ENCODE assay signal across 1 cellular context in the genomic region with DNA sequence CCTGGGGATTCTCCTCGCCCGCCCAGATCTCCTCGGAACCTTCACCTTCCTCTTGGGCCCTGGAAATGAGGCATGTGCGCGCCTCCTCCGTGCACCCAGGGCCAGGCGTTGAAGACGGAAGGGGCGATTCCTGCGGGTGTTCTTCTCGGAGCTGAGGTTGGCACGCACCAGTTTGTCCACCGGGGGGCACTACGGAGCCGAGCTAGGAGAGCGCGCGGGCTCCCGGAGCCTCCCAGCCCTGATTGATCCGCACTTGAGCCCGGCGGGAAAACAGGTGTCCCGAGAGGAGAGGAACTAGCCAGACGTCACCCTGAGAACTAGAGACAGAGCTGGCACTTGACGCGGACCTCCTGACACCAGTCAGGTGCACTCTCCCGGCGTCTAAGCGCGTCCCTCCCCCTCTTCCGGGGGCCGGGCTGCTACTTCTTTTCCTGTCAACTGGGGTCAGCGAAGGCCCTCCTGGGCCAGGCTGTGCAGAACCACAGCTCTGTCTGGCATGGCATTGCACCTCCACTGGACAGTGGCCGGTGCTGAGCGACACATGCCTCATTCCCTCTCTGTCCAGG.
TF ChIP-seq lines count a peak whose summit lies in the region.

No MANE protein-coding gene starts in this region.

TF ChIP-seq in K562, 482 proteins besides CTCF, POLR2A, EP300 and RAD21 (continued from another document and continues in another):
- TF ChIP-seq, protein P1, sequence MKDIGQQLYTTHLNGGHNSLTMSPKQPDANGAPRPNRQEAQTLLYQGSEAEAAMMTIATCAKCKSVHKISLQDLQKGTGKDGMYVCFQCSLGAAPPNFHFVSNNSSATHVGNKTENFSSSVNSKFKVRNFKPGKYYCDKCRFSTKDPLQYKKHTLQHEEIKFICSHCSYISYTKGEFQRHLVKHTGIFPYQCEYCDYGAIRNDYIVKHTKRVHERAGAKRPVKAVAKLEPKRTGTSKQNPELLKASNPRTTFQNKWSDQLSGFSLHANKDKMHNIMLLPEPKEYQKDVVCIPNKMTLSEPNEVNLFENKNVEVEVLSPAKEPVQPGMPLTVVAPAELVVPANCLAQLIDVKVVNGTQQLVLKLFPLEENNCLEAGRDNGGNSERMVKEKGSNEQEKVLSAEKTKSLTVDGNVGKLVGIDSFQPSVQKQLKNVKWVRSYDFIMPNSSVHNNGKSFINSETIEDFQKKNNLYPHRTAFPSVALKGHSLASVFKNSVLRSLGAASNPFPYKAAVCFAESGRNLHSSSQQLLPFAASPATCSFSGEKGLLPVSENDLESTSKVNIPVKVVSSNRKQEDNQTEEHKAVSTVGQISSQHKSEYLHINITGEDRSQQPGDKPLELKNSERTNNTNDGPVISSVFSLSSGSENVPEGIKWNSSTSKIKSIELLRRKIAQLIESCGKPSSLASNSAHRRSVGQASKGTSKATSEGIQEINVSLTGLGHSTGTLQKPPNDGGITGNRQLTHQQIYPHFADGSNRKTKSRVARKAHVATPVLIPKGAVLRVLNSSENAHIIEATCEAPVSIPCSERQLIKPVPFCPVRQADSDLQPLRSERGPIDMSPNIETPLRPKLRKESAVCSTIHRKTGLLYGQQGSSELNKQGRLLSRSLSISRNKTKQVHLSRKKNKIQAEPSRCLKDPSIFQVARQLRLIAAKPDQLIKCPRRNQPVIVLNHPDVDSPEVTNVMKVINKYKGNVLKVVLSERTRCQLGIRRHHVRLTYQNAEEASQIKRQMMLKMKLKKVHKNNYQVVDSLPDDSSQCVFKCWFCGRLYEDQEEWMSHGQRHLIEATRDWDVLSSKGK (CRISPR knock-in tag; IDR thresholded peaks at IDR 0.05), result no peak
- TF ChIP-seq SMC3 (conservative IDR thresholded peaks at IDR 0.05; ENCODE audit: insufficient read depth, low read depth, low read length), result peak; percentile 92
- TF ChIP-seq THRAP3 (IDR thresholded peaks at IDR 0.05; ENCODE audit: borderline replicate concordance), result no peak
- peak; percentile 16 to 17; a peak in 1 of 4 replicates for TF ChIP-seq NRF1 (conservative IDR thresholded peaks at IDR 0.05 in 1 of 2, IDR thresholded peaks at IDR 0.05 in 1 of 2)
- TF ChIP-seq MTA3 (IDR thresholded peaks at IDR 0.05; ENCODE audit: borderline replicate concordance), result 0 out of 2 replicates have a peak, but pooled peaks have one; percentile 43
- TF ChIP-seq, protein P2, sequence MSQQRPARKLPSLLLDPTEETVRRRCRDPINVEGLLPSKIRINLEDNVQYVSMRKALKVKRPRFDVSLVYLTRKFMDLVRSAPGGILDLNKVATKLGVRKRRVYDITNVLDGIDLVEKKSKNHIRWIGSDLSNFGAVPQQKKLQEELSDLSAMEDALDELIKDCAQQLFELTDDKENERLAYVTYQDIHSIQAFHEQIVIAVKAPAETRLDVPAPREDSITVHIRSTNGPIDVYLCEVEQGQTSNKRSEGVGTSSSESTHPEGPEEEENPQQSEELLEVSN (IDR thresholded peaks at IDR 0.05; ENCODE audit: borderline replicate concordance in 1 of 2, extremely low read depth in 1 of 2, insufficient read depth in 1 of 2, insufficient read length in 1 of 2, low read depth in 1 of 2, low read length in 1 of 2, poor library complexity in 1 of 2, severe bottlenecking in 1 of 2), result peak in 1 of 2 experiments; percentile 45
- no peak for TF ChIP-seq CSDE1 (IDR thresholded peaks at IDR 0.05)
- TF ChIP-seq HNRNPH1 (optimal IDR thresholded peaks at IDR 0.05; ENCODE audit: low read depth, low read length), result no peak
- TF ChIP-seq YY1 (IDR thresholded peaks at IDR 0.05; ENCODE audit: borderline replicate concordance in 1 of 3, control insufficient read depth in 1 of 3, extremely low read depth in 1 of 3, insufficient read depth in 3 of 3, insufficient read length in 1 of 3, insufficient replicate concordance in 2 of 3, low read depth in 1 of 3, low read length in 2 of 3), result peak in 1 of 3 experiments; percentile 30
- peak; percentile 44; the same call in 1 of the 2 replicates for TF ChIP-seq ETV1 (tag; conservative IDR thresholded peaks at IDR 0.05; ENCODE audit: low read depth)
- no peak for TF ChIP-seq KHSRP (IDR thresholded peaks at IDR 0.05)
- TF ChIP-seq, protein P3, sequence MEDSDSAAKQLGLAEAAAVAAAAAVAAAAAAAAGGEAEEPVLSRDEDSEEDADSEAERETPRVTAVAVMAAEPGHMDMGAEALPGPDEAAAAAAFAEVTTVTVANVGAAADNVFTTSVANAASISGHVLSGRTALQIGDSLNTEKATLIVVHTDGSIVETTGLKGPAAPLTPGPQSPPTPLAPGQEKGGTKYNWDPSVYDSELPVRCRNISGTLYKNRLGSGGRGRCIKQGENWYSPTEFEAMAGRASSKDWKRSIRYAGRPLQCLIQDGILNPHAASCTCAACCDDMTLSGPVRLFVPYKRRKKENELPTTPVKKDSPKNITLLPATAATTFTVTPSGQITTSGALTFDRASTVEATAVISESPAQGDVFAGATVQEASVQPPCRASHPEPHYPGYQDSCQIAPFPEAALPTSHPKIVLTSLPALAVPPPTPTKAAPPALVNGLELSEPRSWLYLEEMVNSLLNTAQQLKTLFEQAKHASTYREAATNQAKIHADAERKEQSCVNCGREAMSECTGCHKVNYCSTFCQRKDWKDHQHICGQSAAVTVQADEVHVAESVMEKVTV (CRISPR knock-in tag; IDR thresholded peaks at IDR 0.05), result peak; percentile 58
- TF ChIP-seq HDAC2 (IDR thresholded peaks at IDR 0.05), result no peak
- TF ChIP-seq, protein P4, sequence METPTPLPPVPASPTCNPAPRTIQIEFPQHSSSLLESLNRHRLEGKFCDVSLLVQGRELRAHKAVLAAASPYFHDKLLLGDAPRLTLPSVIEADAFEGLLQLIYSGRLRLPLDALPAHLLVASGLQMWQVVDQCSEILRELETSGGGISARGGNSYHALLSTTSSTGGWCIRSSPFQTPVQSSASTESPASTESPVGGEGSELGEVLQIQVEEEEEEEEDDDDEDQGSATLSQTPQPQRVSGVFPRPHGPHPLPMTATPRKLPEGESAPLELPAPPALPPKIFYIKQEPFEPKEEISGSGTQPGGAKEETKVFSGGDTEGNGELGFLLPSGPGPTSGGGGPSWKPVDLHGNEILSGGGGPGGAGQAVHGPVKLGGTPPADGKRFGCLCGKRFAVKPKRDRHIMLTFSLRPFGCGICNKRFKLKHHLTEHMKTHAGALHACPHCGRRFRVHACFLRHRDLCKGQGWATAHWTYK (CRISPR knock-in tag; IDR thresholded peaks at IDR 0.05), result peak; percentile 41; the same call in 1 of the 2 replicates
- TF ChIP-seq ARID1B (IDR thresholded peaks at IDR 0.05), result 0 out of 2 replicates have a peak, but pooled peaks have one; percentile 9
- no peak for TF ChIP-seq SIN3B (IDR thresholded peaks at IDR 0.05; ENCODE audit: low read depth)
- TF ChIP-seq, protein P5, sequence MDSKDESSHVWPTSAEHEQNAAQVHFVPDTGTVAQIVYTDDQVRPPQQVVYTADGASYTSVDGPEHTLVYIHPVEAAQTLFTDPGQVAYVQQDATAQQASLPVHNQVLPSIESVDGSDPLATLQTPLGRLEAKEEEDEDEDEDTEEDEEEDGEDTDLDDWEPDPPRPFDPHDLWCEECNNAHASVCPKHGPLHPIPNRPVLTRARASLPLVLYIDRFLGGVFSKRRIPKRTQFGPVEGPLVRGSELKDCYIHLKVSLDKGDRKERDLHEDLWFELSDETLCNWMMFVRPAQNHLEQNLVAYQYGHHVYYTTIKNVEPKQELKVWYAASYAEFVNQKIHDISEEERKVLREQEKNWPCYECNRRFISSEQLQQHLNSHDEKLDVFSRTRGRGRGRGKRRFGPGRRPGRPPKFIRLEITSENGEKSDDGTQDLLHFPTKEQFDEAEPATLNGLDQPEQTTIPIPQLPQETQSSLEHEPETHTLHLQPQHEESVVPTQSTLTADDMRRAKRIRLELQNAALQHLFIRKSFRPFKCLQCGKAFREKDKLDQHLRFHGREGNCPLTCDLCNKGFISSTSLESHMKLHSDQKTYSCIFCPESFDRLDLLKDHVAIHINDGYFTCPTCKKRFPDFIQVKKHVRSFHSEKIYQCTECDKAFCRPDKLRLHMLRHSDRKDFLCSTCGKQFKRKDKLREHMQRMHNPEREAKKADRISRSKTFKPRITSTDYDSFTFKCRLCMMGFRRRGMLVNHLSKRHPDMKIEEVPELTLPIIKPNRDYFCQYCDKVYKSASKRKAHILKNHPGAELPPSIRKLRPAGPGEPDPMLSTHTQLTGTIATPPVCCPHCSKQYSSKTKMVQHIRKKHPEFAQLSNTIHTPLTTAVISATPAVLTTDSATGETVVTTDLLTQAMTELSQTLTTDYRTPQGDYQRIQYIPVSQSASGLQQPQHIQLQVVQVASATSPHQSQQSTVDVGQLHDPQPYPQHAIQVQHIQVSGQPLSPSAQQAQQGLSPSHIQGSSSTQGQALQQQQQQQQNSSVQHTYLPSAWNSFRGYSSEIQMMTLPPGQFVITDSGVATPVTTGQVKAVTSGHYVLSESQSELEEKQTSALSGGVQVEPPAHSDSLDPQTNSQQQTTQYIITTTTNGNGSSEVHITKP (IDR thresholded peaks at IDR 0.05; ENCODE audit: partially characterized antibody), result peak; percentile 34
- TF ChIP-seq SAFB2 (IDR thresholded peaks at IDR 0.05; ENCODE audit: borderline replicate concordance, low read depth, low read length, severe bottlenecking), result no peak
- no peak for TF ChIP-seq HOXB6 (CRISPR knock-in tag; IDR thresholded peaks at IDR 0.05; ENCODE audit: borderline replicate concordance)
- no peak for TF ChIP-seq FOXA1 (IDR thresholded peaks at IDR 0.05; ENCODE audit: borderline replicate concordance)
- no peak for TF ChIP-seq HLTF (IDR thresholded peaks at IDR 0.05)
- TF ChIP-seq ZBTB1 (CRISPR knock-in tag; IDR thresholded peaks at IDR 0.05; ENCODE audit: borderline replicate concordance, low read depth), result no peak
- 0 out of 2 replicates have a peak, but pooled peaks have one; percentile 35 for TF ChIP-seq ELF1 (tag; IDR thresholded peaks at IDR 0.05)
- TF ChIP-seq FOSL1 (tag; conservative IDR thresholded peaks at IDR 0.05), result peak; percentile 31; the same call in 1 of the 2 replicates
- TF ChIP-seq, protein P6, sequence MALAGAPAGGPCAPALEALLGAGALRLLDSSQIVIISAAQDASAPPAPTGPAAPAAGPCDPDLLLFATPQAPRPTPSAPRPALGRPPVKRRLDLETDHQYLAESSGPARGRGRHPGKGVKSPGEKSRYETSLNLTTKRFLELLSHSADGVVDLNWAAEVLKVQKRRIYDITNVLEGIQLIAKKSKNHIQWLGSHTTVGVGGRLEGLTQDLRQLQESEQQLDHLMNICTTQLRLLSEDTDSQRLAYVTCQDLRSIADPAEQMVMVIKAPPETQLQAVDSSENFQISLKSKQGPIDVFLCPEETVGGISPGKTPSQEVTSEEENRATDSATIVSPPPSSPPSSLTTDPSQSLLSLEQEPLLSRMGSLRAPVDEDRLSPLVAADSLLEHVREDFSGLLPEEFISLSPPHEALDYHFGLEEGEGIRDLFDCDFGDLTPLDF (CRISPR knock-in tag; IDR thresholded peaks at IDR 0.05), result peak; percentile 56; the same call in 1 of the 2 replicates
- peak; percentile 56; the same call in 1 of the 2 replicates for TF ChIP-seq ATF7 (IDR thresholded peaks at IDR 0.05)
- peak; percentile 97 for TF ChIP-seq RB1 (IDR thresholded peaks at IDR 0.05; ENCODE audit: low read depth)
